8 cellular contexts compared by ENCODE assay signal in the genomic region with DNA sequence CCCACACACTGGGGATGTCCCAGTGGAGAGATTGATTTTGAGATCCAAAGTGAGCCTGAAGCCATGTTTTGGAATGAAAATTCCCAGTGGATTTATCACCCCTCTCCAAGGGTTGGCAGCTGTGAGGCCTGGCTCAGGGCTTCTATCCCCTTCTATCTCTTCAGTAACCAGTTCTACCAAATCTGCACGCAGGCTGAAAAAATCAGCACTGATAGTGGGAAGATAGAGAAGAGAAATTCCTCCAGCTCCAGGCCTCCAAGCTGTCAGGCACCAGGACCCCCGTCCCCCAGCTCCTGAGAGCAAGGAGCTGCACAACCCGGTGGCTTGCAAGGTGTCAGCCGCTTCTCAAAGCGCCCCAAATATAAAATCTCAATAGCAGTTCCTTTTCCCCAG. TPM values are rescaled to one million over a fixed set of nuclear protein-coding genes. Genes with fewer than 3 reads are reported as not detected.
DNase-seq lines count a peak whose midpoint lies in the region; ATAC-seq and TF ChIP-seq lines count a peak whose summit lies in the region.

No MANE protein-coding gene starts in this region.

- 11 to 15% methylated on average over 5 of the region's 5 CpGs for WGBS in testis, 2 donors

- POLR2A ChIA-PET in activated naive CD8-positive, alpha-beta T cell treated with anti-CD3 and anti-CD28 coated beads, Interleukin-2, amount 10 ng/mL, durations not matched to agents 7 days and 5 days (lab: Charles Lee): interaction anchor here (1.3 to 3.8 kb wide), 4 partner anchors 25 to 55 kb away, joined by 3 to 16 read pairs (median 12); partner anchors contain the start of genes FAM222B and PHF12

- H3K9me3 Mint-ChIP-seq in activated CD4-positive, alpha-beta T cell treated with anti-CD3 and anti-CD28 coated beads, Interleukin-2, amount 10 ng/mL, durations not matched to agents 24 days and 14 days: no peaks in the 10 kb centered on the region
- no peaks in the 10 kb centered on the region for H3K9me3 Mint-ChIP-seq in activated naive CD8-positive, alpha-beta T cell treated with anti-CD3 and anti-CD28 coated beads, Interleukin-2, amount 10 ng/mL, durations not matched to agents 7 days and 5 days

- H3K4me3 ChIP-seq in testis: peak overlapping the region; percentile 80 to 81

- no peak for TF ChIP-seq CTCF in testis (IDR thresholded peaks at IDR 0.05)

- no peaks in the 10 kb centered on the region for H3K9me3 ChIP-seq in testis

- H3K27ac ChIP-seq in layer of hippocampus (ENCODE audit: low read depth, low read length) (peak overlapping the region; percentile 90), testis (peak overlapping the region; percentile 87 to 91)

- no peaks in the 10 kb centered on the region for H3K27me3 Mint-ChIP-seq in activated CD4-positive, alpha-beta T cell treated with anti-CD3 and anti-CD28 coated beads, Interleukin-2, amount 10 ng/mL, durations not matched to agents 24 days and 14 days
- H3K27me3 Mint-ChIP-seq in activated naive CD8-positive, alpha-beta T cell treated with anti-CD3 and anti-CD28 coated beads, Interleukin-2, amount 10 ng/mL, durations not matched to agents 7 days and 5 days: no peaks in the 10 kb centered on the region

- H3K36me3 Mint-ChIP-seq in activated CD4-positive, alpha-beta T cell treated with anti-CD3 and anti-CD28 coated beads, Interleukin-2, amount 10 ng/mL, durations not matched to agents 24 days and 14 days (ENCODE audit: low read depth): peaks cover 42% of the 10 kb centered on the region
- H3K36me3 Mint-ChIP-seq in activated naive CD8-positive, alpha-beta T cell treated with anti-CD3 and anti-CD28 coated beads, Interleukin-2, amount 10 ng/mL, durations not matched to agents 7 days and 5 days: peaks cover 30% of the 10 kb centered on the region

- intact Hi-C loops in activated CD4-positive, alpha-beta T cell treated with anti-CD3 and anti-CD28 coated beads, Interleukin-2, amount 10 ng/mL, durations not matched to agents 24 days and 14 days (cut with micrococcal nuclease): loop anchor here (2.0 kb wide), 2 partner anchors 20 to 54 kb away; partner anchors contain the start of gene FAM222B
- intact Hi-C loops in testis (cut with DNase I; ENCODE audit: low total_unique reads): no loop called here

- H3K27ac Mint-ChIP-seq in activated CD4-positive, alpha-beta T cell treated with anti-CD3 and anti-CD28 coated beads, Interleukin-2, amount 10 ng/mL, durations not matched to agents 24 days and 14 days: peak overlapping the region; percentile 98
- H3K27ac Mint-ChIP-seq in activated naive CD8-positive, alpha-beta T cell treated with anti-CD3 and anti-CD28 coated beads, Interleukin-2, amount 10 ng/mL, durations not matched to agents 7 days and 5 days: peak overlapping the region; percentile 97

- no peak for TF ChIP-seq POLR2A in testis (IDR thresholded peaks at IDR 0.05)

- no peak for DNase-seq in activated CD4-positive, alpha-beta T cell treated with anti-CD3 and anti-CD28 coated beads, Interleukin-2, amount 10 ng/mL, durations not matched to agents 24 days and 14 days
- DNase-seq in activated CD4-positive, alpha-beta T cell treated with anti-CD3 and anti-CD28 coated beads for 1 hour: no peak
- no peak for DNase-seq in activated naive CD8-positive, alpha-beta T cell treated with anti-CD3 and anti-CD28 coated beads, Interleukin-2, amount 10 ng/mL, durations not matched to agents 7 days and 5 days
- no peak for DNase-seq in testis
- DNase-seq in iPS-NIHi11 (ENCODE audit: low spot score): no peak
- DNase-seq in DMS79 (lab: John Stamatoyannopoulos, UW): no peak

- no peak for ATAC-seq in activated naive CD8-positive, alpha-beta T cell treated with anti-CD3 and anti-CD28 coated beads, Interleukin-2, amount 10 ng/mL, durations not matched to agents 7 days and 5 days (ENCODE audit: low read depth)
- ATAC-seq in GM21723 (IDR thresholded peaks at IDR 0.05; ENCODE audit: unreplicated experiment): no peak

- peaks cover 64% of the 10 kb centered on the region for H3K4me1 Mint-ChIP-seq in activated CD4-positive, alpha-beta T cell treated with anti-CD3 and anti-CD28 coated beads, Interleukin-2, amount 10 ng/mL, durations not matched to agents 24 days and 14 days
- H3K4me1 Mint-ChIP-seq in activated naive CD8-positive, alpha-beta T cell treated with anti-CD3 and anti-CD28 coated beads, Interleukin-2, amount 10 ng/mL, durations not matched to agents 7 days and 5 days: peaks cover 55% of the 10 kb centered on the region

- no peaks in the 10 kb centered on the region for H3K36me3 ChIP-seq in testis (ENCODE audit: low read depth, missing control alignments)

- peaks cover 20% of the 10 kb centered on the region for H3K4me1 ChIP-seq in testis

- H3K27me3 ChIP-seq in layer of hippocampus (ENCODE audit: control insufficient read depth, insufficient read depth, low read length) (no peaks in the 10 kb centered on the region), testis (no peaks in the 10 kb centered on the region)

- peak overlapping the region; percentile 97 for H3K4me3 Mint-ChIP-seq in activated CD4-positive, alpha-beta T cell treated with anti-CD3 and anti-CD28 coated beads, Interleukin-2, amount 10 ng/mL, durations not matched to agents 24 days and 14 days
- H3K4me3 Mint-ChIP-seq in activated naive CD8-positive, alpha-beta T cell treated with anti-CD3 and anti-CD28 coated beads, Interleukin-2, amount 10 ng/mL, durations not matched to agents 7 days and 5 days: peak overlapping the region; percentile 98

RNA-seq across cellular contexts. Expression of gene FLOT2, which starts 1.0 kb away (rescaled TPM):
- total RNA-seq in activated CD4-positive, alpha-beta T cell treated with anti-CD3 and anti-CD28 coated beads, Interleukin-2, amount 10 ng/mL, durations not matched to agents 24 days and 14 days: 109 and 111 TPM in 2 replicates
- total RNA-seq in activated naive CD8-positive, alpha-beta T cell treated with anti-CD3 and anti-CD28 coated beads, Interleukin-2, amount 10 ng/mL, durations not matched to agents 7 days and 5 days: 100 to 1,000 TPM; 195 to 216 TPM
- total RNA-seq in testis: 10 to 100 TPM; 20.9 to 31.3 TPM
- polyA plus RNA-seq in testis (ENCODE audit: insufficient read depth, low read depth, low replicate concordance): 33.2 TPM

RNA-seq across cellular contexts. Expression of gene DHRS13, which starts 6.4 kb away (rescaled TPM):
- total RNA-seq in activated CD4-positive, alpha-beta T cell treated with anti-CD3 and anti-CD28 coated beads, Interleukin-2, amount 10 ng/mL, durations not matched to agents 24 days and 14 days: 32.4 and 34.3 TPM in 2 replicates
- 10 to 100 TPM; 31.6 to 32.0 TPM for total RNA-seq in activated naive CD8-positive, alpha-beta T cell treated with anti-CD3 and anti-CD28 coated beads, Interleukin-2, amount 10 ng/mL, durations not matched to agents 7 days and 5 days
- 10 to 100 TPM; 14.9 to 18.6 TPM for total RNA-seq in testis
- polyA plus RNA-seq in testis (ENCODE audit: insufficient read depth, low read depth, low replicate concordance): 8.7 TPM

RNA-seq across cellular contexts. Expression of gene ERAL1, which starts 41.7 kb away (rescaled TPM):
- 56.8 and 61.2 TPM in 2 replicates for total RNA-seq in activated CD4-positive, alpha-beta T cell treated with anti-CD3 and anti-CD28 coated beads, Interleukin-2, amount 10 ng/mL, durations not matched to agents 24 days and 14 days
- total RNA-seq in activated naive CD8-positive, alpha-beta T cell treated with anti-CD3 and anti-CD28 coated beads, Interleukin-2, amount 10 ng/mL, durations not matched to agents 7 days and 5 days: 10 to 100 TPM; 34.3 to 37.6 TPM
- total RNA-seq in testis: 10 to 100 TPM; 61.1 to 75.2 TPM
- polyA plus RNA-seq in testis (ENCODE audit: insufficient read depth, low read depth, low replicate concordance): 54.8 TPM

RNA-seq across cellular contexts. Expression of gene FAM222B, which starts 53.9 kb away (rescaled TPM):
- total RNA-seq in activated CD4-positive, alpha-beta T cell treated with anti-CD3 and anti-CD28 coated beads, Interleukin-2, amount 10 ng/mL, durations not matched to agents 24 days and 14 days: 22.4 and 24.0 TPM in 2 replicates
- total RNA-seq in activated naive CD8-positive, alpha-beta T cell treated with anti-CD3 and anti-CD28 coated beads, Interleukin-2, amount 10 ng/mL, durations not matched to agents 7 days and 5 days: 10 to 100 TPM; 17.0 to 21.2 TPM
- total RNA-seq in testis: 10 to 100 TPM; 69.6 to 74.5 TPM
- polyA plus RNA-seq in testis (ENCODE audit: insufficient read depth, low read depth, low replicate concordance): 84.5 TPM

RNA-seq across cellular contexts. Expression of gene PHF12, which starts 54.8 kb away (rescaled TPM):
- 61.1 TPM in 2 replicates for total RNA-seq in activated CD4-positive, alpha-beta T cell treated with anti-CD3 and anti-CD28 coated beads, Interleukin-2, amount 10 ng/mL, durations not matched to agents 24 days and 14 days
- 10 to 100 TPM; 98.6 to 99.9 TPM for total RNA-seq in activated naive CD8-positive, alpha-beta T cell treated with anti-CD3 and anti-CD28 coated beads, Interleukin-2, amount 10 ng/mL, durations not matched to agents 7 days and 5 days
- 10 to 100 TPM; 82.4 to 85.3 TPM for total RNA-seq in testis
- polyA plus RNA-seq in testis (ENCODE audit: insufficient read depth, low read depth, low replicate concordance): 38.8 TPM
